In genomic region chr1:6045561-6045960, GRCh38 we compare ENCODE assay signal across 14 cellular contexts. TPM values are rescaled to one million over a fixed set of nuclear protein-coding genes. Genes with fewer than 3 reads are reported as not detected.
A peak's percentile ranks its signal among the peaks of the same experiment; 100 is the strongest.
DNase-seq lines count a peak whose midpoint lies in the region; ATAC-seq and TF ChIP-seq lines count a peak whose summit lies in the region.
"Had no signal": no experiment of that assay in that cellular context is flagged by ENCODE, and none has a peak within 500 bp of the region (broad histone marks: within the 10 kb centered on the region; RNA-seq: fewer than 3 reads in every experiment).

TSS of gene KCNAB2 (plus strand) at chr1:6045888. CDS start at chr1:6051537, 5,649 bp downstream.

- peaks cover 3 to 11% of the 10 kb centered on the region in 2 donors for H3K36me3 Mint-ChIP-seq in activated T-cell treated with anti-CD3 and anti-CD28 coated beads, Interleukin-2, amount 50 U/mL, for 72 hours (ENCODE audit: insufficient read depth in 2 of 2)
- peaks cover 39% of the 10 kb centered on the region for H3K36me3 Mint-ChIP-seq in activated naive CD8-positive, alpha-beta T cell treated with anti-CD3 and anti-CD28 coated beads, Interleukin-2, amount 50 U/mL, for 24 hours (ENCODE audit: low read depth)

- peaks cover 21% of the 10 kb centered on the region for H3K4me1 Mint-ChIP-seq in activated T-cell treated with anti-CD3 and anti-CD28 coated beads, Interleukin-2, amount 50 U/mL, for 72 hours (ENCODE audit: low read depth)
- H3K4me1 Mint-ChIP-seq in activated naive CD8-positive, alpha-beta T cell treated with anti-CD3 and anti-CD28 coated beads, Interleukin-2, amount 50 U/mL, for 24 hours = peaks cover 3% of the 10 kb centered on the region

- H3K9me3 Mint-ChIP-seq in activated T-cell treated with anti-CD3 and anti-CD28 coated beads, Interleukin-2, amount 50 U/mL, for 72 hours = no peaks in the 10 kb centered on the region
- no peaks in the 10 kb centered on the region for H3K9me3 Mint-ChIP-seq in activated naive CD8-positive, alpha-beta T cell treated with anti-CD3 and anti-CD28 coated beads, Interleukin-2, amount 50 U/mL, for 24 hours
- H3K9me3 Mint-ChIP-seq: memory B cell had no signal

- 61 to 67% methylated on average over 12 to 15 of the region's 15 CpGs for WGBS in upper lobe of left lung, 2 donors

- H3K27me3 Mint-ChIP-seq in activated T-cell treated with anti-CD3 and anti-CD28 coated beads, Interleukin-2, amount 50 U/mL, for 72 hours (ENCODE audit: low read depth) = no peaks in the 10 kb centered on the region
- H3K27me3 Mint-ChIP-seq in activated naive CD8-positive, alpha-beta T cell treated with anti-CD3 and anti-CD28 coated beads, Interleukin-2, amount 50 U/mL, for 24 hours = no peaks in the 10 kb centered on the region
- H3K27me3 Mint-ChIP-seq: memory B cell had no signal

- TF ChIP-seq EP300 in upper lobe of left lung (IDR thresholded peaks at IDR 0.05) = no peak

- H3K4me1 ChIP-seq in lower lobe of right lung (no peaks in the 10 kb centered on the region), upper lobe of left lung (no peaks in the 10 kb centered on the region)
- H3K4me1 ChIP-seq: tibial artery had no signal

- H3K36me3 ChIP-seq in lower lobe of right lung = peaks cover 14% of the 10 kb centered on the region
- peaks cover 0 to 14% (median 5%) of the 10 kb centered on the region in 4 donors for H3K36me3 ChIP-seq in upper lobe of left lung
- H3K36me3 ChIP-seq: tibial artery had no signal

- H3K27ac ChIP-seq in lower lobe of right lung (no peak within 1 kb of the TSS), upper lobe of left lung (no peak within 1 kb of the TSS)
- H3K27ac ChIP-seq: tibial artery had no signal

- TF ChIP-seq POLR2A in upper lobe of left lung (IDR thresholded peaks at IDR 0.05) = no peak

- H3K4me3 ChIP-seq in lower lobe of right lung (no peak within 1 kb of the TSS), upper lobe of left lung (no peak within 1 kb of the TSS)
- H3K4me3 ChIP-seq: tibial artery had no signal

- TF ChIP-seq CTCF in lower lobe of right lung (IDR thresholded peaks at IDR 0.05) (no peak), upper lobe of left lung (IDR thresholded peaks at IDR 0.05) (no peak)

- no peak within 1 kb of the TSS for H3K27ac Mint-ChIP-seq in activated T-cell treated with anti-CD3 and anti-CD28 coated beads, Interleukin-2, amount 50 U/mL, for 72 hours
- no peak within 1 kb of the TSS for H3K27ac Mint-ChIP-seq in activated naive CD8-positive, alpha-beta T cell treated with anti-CD3 and anti-CD28 coated beads, Interleukin-2, amount 50 U/mL, for 24 hours
- H3K27ac Mint-ChIP-seq: memory B cell had no signal

- no peak within 1 kb of the TSS for H3K4me3 Mint-ChIP-seq in activated T-cell treated with anti-CD3 and anti-CD28 coated beads, Interleukin-2, amount 50 U/mL, for 72 hours
- H3K4me3 Mint-ChIP-seq in activated naive CD8-positive, alpha-beta T cell treated with anti-CD3 and anti-CD28 coated beads, Interleukin-2, amount 50 U/mL, for 24 hours = no peak within 1 kb of the TSS
- H3K4me3 Mint-ChIP-seq: memory B cell had no signal

- no peak for ATAC-seq in activated T-cell treated with anti-CD3 and anti-CD28 coated beads, Interleukin-2, amount 50 U/mL, for 72 hours (replicated peaks in 1 of 2)
- peak; percentile 8 for ATAC-seq in activated naive CD8-positive, alpha-beta T cell treated with anti-CD3 and anti-CD28 coated beads, Interleukin-2, amount 50 U/mL, for 24 hours
- ATAC-seq in lower lobe of right lung (no peak), upper lobe of left lung (ENCODE audit: low FRiP score in 2 of 2) (no peak)

- H3K9me3 ChIP-seq in lower lobe of right lung = no peaks in the 10 kb centered on the region
- H3K9me3 ChIP-seq in upper lobe of left lung = no peaks in the 10 kb centered on the region
- H3K9me3 ChIP-seq: tibial artery had no signal

- DNase-seq in activated T-cell treated with anti-CD3 and anti-CD28 coated beads, Interleukin-2, amount 50 U/mL, for 72 hours = no peak
- no peak for DNase-seq in activated T-cell treated with anti-CD3 and anti-CD28 coated beads, Interleukin-2, amount 50 U/mL, for 48 hours
- DNase-seq in activated naive CD8-positive, alpha-beta T cell treated with anti-CD3 and anti-CD28 coated beads, Interleukin-2, amount 50 U/mL, for 24 hours = no peak
- DNase-seq in lower lobe of right lung (no peak), upper lobe of left lung (no peak), NCI-H82 treated with DMSO at 0.1 percent for 48 hours (lab: John Stamatoyannopoulos, UW; ENCODE audit: unreplicated experiment) (no peak), NCI-H2196 treated with DMSO at 0.1 percent for 48 hours (lab: John Stamatoyannopoulos, UW; ENCODE audit: unreplicated experiment) (no peak)
- DNase-seq in stimulated activated naive CD4-positive, alpha-beta T cell (lab: John Stamatoyannopoulos, UW) = no peak
- DNase-seq: activated CD4-positive, alpha-beta T cell treated with anti-CD3 and anti-CD28 coated beads for 48 hours; EL; hippocampal formation; SHP77; tibial artery had no signal

- intact Hi-C loops in lower lobe of right lung (cut with DNase I) = no loop called here

- H3K27me3 ChIP-seq in lower lobe of right lung (ENCODE audit: low read depth) = no peaks in the 10 kb centered on the region
- H3K27me3 ChIP-seq in upper lobe of left lung = no peaks in the 10 kb centered on the region

RNA-seq across cellular contexts. Expression of gene KCNAB2, which starts in this region (rescaled TPM):
- 100 to 1,000 TPM; 210 to 232 TPM for total RNA-seq in activated T-cell treated with anti-CD3 and anti-CD28 coated beads, Interleukin-2, amount 50 U/mL, for 72 hours
- total RNA-seq in lower lobe of right lung (119 TPM), upper lobe of left lung (100 to 1,000 TPM in 3 of 6 donors, 10 to 100 TPM in 3; 36.9 to 129 (median 97.8) TPM)
